ENCODE assay signal across 15 cellular contexts in the genomic region with DNA sequence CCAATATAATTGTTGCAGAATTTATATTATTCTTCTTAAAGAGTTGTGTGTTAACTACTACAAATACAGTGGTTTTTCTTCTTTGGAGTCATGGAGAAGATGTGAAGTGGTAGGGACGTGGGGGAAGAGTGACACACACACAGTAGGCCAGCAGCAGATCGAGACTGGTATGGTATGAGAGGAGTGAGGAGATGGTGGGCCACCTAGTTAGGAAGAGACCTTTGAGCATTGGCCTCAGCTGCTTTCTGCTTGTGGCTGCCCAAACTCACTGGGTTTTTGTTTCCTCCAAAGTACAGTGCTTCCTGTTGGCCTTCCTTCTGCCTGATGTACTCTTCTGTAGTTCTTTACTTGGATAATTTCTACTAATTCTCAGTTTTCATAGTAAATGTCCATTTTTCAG. TPM values are rescaled to one million over a fixed set of nuclear protein-coding genes. Genes with fewer than 3 reads are reported as not detected.
DNase-seq lines count a peak whose midpoint lies in the region; ATAC-seq, FAIRE-seq and TF ChIP-seq lines count a peak whose summit lies in the region.
"Had no signal": no experiment of that assay in that cellular context is flagged by ENCODE, and none has a peak within 500 bp of the region (broad histone marks: within the 10 kb centered on the region; RNA-seq: fewer than 3 reads in every experiment).

No MANE protein-coding gene starts in this region.

- peak overlapping the region; percentile 44 for H3K18ac ChIP-seq in neuronal stem cell (ENCODE audit: low read length)

- BruUV-seq in K562 (replicated peaks; lab: Mats Ljungman, UMichigan): no TSS peak

- no peak overlapping the region for H2AFZ ChIP-seq in K562 (ENCODE audit: low read depth, low read length)
- H2AFZ ChIP-seq in neuronal stem cell (ENCODE audit: low read length): no peak overlapping the region
- H2AFZ ChIP-seq: parathyroid adenoma had no signal

- H2AK5ac ChIP-seq in neuronal stem cell (ENCODE audit: low read depth, low read length): no peak overlapping the region

- peak overlapping the region; percentile 81 for H3K27ac Mint-ChIP-seq in HFFc6
- H3K27ac Mint-ChIP-seq in activated CD4-positive, alpha-beta memory T cell treated with anti-CD3 and anti-CD28 coated beads, Interleukin-2, amount 10 ng/mL, durations not matched to agents 7 days and 5 days: no peak overlapping the region
- H3K27ac Mint-ChIP-seq: activated naive CD4-positive, alpha-beta T cell treated with anti-CD3 and anti-CD28 coated beads, Interleukin-2, amount 50 U/mL, for 24 hours had no signal

- no peak for DNase-seq in HFFc6
- no peak for DNase-seq in K562 (ENCODE audit: extremely low read depth in 1 of 4, low spot score in 3 of 4)
- DNase-seq in neuronal stem cell (ENCODE audit: low spot score): no peak
- no peak for DNase-seq in RWPE1 (ENCODE audit: low spot score)
- DNase-seq in stimulated activated CD4-positive, alpha-beta T cell treated with anti-CD3 and anti-CD28 coated beads, Interleukin-2, amount 100 ng/mL, for 24 hours: no peak
- DNase-seq in NCI-H82 (lab: John Stamatoyannopoulos, UW): no peak
- no peak for DNase-seq in activated CD4-positive, alpha-beta memory T cell treated with anti-CD3 and anti-CD28 coated beads, Interleukin-2, amount 10 ng/mL, durations not matched to agents 7 days and 5 days
- DNase-seq: BE2C; NCI-H146; NCI-H526; RPMI8226; stimulated activated CD4-positive, alpha-beta T cell treated with anti-CD3 and anti-CD28 coated beads, Interleukin-1b, Interleukin-23, amount 100 ng/mL, for 48 hours had no signal

- H3K27me3 ChIP-seq in BLaER1 (no peaks in the 10 kb centered on the region), K562 (ENCODE audit: control insufficient read depth in 2 of 2, insufficient read depth in 2 of 2, low read length in 2 of 2) (no peaks in the 10 kb centered on the region), neuronal stem cell (ENCODE audit: control insufficient read depth in 3 of 3, insufficient read depth in 3 of 3, low read depth in 1 of 3, low read length in 3 of 3) (no peaks in the 10 kb centered on the region)
- H3K27me3 ChIP-seq: BE2C had no signal

- H3K4me3 ChIP-seq in BLaER1: peak overlapping the region; percentile 58; the same call in 1 of the 2 replicates
- no peak overlapping the region for H3K4me3 ChIP-seq in K562
- no peak overlapping the region for H3K4me3 ChIP-seq in neuronal stem cell (ENCODE audit: low read length in 2 of 2)

- peak overlapping the region; percentile 96 for H3K4me2 ChIP-seq in BLaER1
- peak overlapping the region; percentile 55 for H3K4me2 ChIP-seq in K562 (ENCODE audit: insufficient read depth, low read length)
- H3K4me2 ChIP-seq in neuronal stem cell (ENCODE audit: insufficient read depth, low read length, poor library complexity, severe bottlenecking): no peak overlapping the region

- TF ChIP-seq CTCF in HFFc6 (IDR thresholded peaks at IDR 0.05) (no peak), K562 (IDR thresholded peaks at IDR 0.05 in 2 of 3, conservative IDR thresholded peaks at IDR 0.05 in 1 of 3; ENCODE audit: insufficient read depth in 2 of 3, low read depth in 1 of 3, low read length in 3 of 3) (no peak), RWPE1 (conservative IDR thresholded peaks at IDR 0.05; ENCODE audit: low read depth) (no peak)

- ATAC-seq in K562: peak; percentile 54

- H2BK12ac ChIP-seq in neuronal stem cell (ENCODE audit: low read length): no peak overlapping the region

- no peak overlapping the region for H2BK120ac ChIP-seq in neuronal stem cell (ENCODE audit: low read depth, low read length)

- peaks cover 73% of the 10 kb centered on the region for H3K4me1 Mint-ChIP-seq in HFFc6 (ENCODE audit: low read depth)
- H3K4me1 Mint-ChIP-seq in activated CD4-positive, alpha-beta memory T cell treated with anti-CD3 and anti-CD28 coated beads, Interleukin-2, amount 10 ng/mL, durations not matched to agents 7 days and 5 days: peaks cover 38% of the 10 kb centered on the region

- H2BK15ac ChIP-seq in neuronal stem cell (ENCODE audit: low read length): no peak overlapping the region

- H3K9me1 ChIP-seq in K562 (ENCODE audit: control insufficient read depth, insufficient read depth, low read length): no peaks in the 10 kb centered on the region

- H4K20me1 ChIP-seq in BLaER1: no peaks in the 10 kb centered on the region
- no peaks in the 10 kb centered on the region for H4K20me1 ChIP-seq in K562 (replicated peaks; ENCODE audit: control insufficient read depth, insufficient read depth, low read length)

- H4K91ac ChIP-seq in neuronal stem cell (ENCODE audit: low read depth, low read length, poor library complexity): no peak overlapping the region

- H3K9me3 ChIP-seq in BLaER1 (no peaks in the 10 kb centered on the region), K562 (replicated peaks; ENCODE audit: control insufficient read depth, insufficient read depth, low read depth, low read length) (no peaks in the 10 kb centered on the region), neuronal stem cell (replicated peaks in 1 of 2; ENCODE audit: control insufficient read depth in 2 of 2, insufficient read depth in 1 of 2, low read depth in 1 of 2, low read length in 2 of 2) (peaks cover 0 to 4% of the 10 kb centered on the region in 2 donors)
- H3K9me3 ChIP-seq: BE2C had no signal

- peak overlapping the region; percentile 64 for H3K9ac ChIP-seq in BLaER1
- peak overlapping the region; percentile 15 to 61; a peak in 2 of 4 replicates for H3K9ac ChIP-seq in K562 (ENCODE audit: insufficient read depth in 1 of 2, low read depth in 2 of 2, low read length in 2 of 2)
- H3K9ac ChIP-seq in neuronal stem cell (ENCODE audit: low read depth, low read length, poor library complexity): no peak overlapping the region
- H3K9ac ChIP-seq: parathyroid adenoma had no signal

- TF ChIP-seq POLR2A in K562 (conservative IDR thresholded peaks at IDR 0.05): no peak

- in situ Hi-C loops in K562 (cut with MboI): no loop called here

- H3K36me3 ChIP-seq in BLaER1 (peaks cover 29% of the 10 kb centered on the region; the same call in 1 of the 2 replicates), K562 (ENCODE audit: control insufficient read depth, insufficient read depth, low read length) (peaks cover 53% of the 10 kb centered on the region; the same call in 2 of the 3 replicates), neuronal stem cell (replicated peaks in 1 of 2; ENCODE audit: control insufficient read depth in 2 of 2, insufficient read depth in 2 of 2, low read length in 2 of 2) (peaks cover 0 to 58% of the 10 kb centered on the region in 2 donors)
- H3K36me3 ChIP-seq: BE2C had no signal

- FAIRE-seq in K562 (lab: Jason Lieb, UNC): no peak

- no peak overlapping the region for H2BK5ac ChIP-seq in neuronal stem cell (ENCODE audit: low read length)

- intact Hi-C loops in K562 (cut with micrococcal nuclease): no loop called here

- peak overlapping the region; percentile 69; the same call in 1 of the 2 replicates for H3K4me3 Mint-ChIP-seq in HFFc6
- no peak overlapping the region for H3K4me3 Mint-ChIP-seq in activated CD4-positive, alpha-beta memory T cell treated with anti-CD3 and anti-CD28 coated beads, Interleukin-2, amount 10 ng/mL, durations not matched to agents 7 days and 5 days
- H3K4me3 Mint-ChIP-seq: activated naive CD4-positive, alpha-beta T cell treated with anti-CD3 and anti-CD28 coated beads, Interleukin-2, amount 50 U/mL, for 24 hours had no signal

- peaks cover 5% of the 10 kb centered on the region for H3K79me1 ChIP-seq in neuronal stem cell (ENCODE audit: low read depth, low read length)

- no peak overlapping the region for H3K23ac ChIP-seq in neuronal stem cell (ENCODE audit: low read depth, low read length, poor library complexity)

- H3K27ac ChIP-seq in BLaER1: peak overlapping the region; percentile 75
- H3K27ac ChIP-seq in K562 (ENCODE audit: extremely low read depth, low read depth, low read length): peak overlapping the region; percentile 53; the same call in 2 of the 3 replicates
- H3K27ac ChIP-seq in neuronal stem cell (replicated peaks; ENCODE audit: low read length): no peak overlapping the region
- H3K27ac ChIP-seq in RWPE1: no peak overlapping the region
- H3K27ac ChIP-seq: parathyroid adenoma had no signal

- H3K9me3 Mint-ChIP-seq in HFFc6: no peaks in the 10 kb centered on the region
- H3K9me3 Mint-ChIP-seq in activated CD4-positive, alpha-beta memory T cell treated with anti-CD3 and anti-CD28 coated beads, Interleukin-2, amount 10 ng/mL, durations not matched to agents 7 days and 5 days: no peaks in the 10 kb centered on the region
- H3K9me3 Mint-ChIP-seq: activated naive CD4-positive, alpha-beta T cell treated with anti-CD3 and anti-CD28 coated beads, Interleukin-2, amount 50 U/mL, for 24 hours had no signal

- H3K4me1 ChIP-seq in BLaER1: peaks cover 93% of the 10 kb centered on the region
- H3K4me1 ChIP-seq in K562 (replicated peaks in 1 of 2; ENCODE audit: control insufficient read depth in 2 of 2, insufficient read depth in 2 of 2, low read length in 2 of 2): peaks cover 25 to 50% of the 10 kb centered on the region in 2 experiments
- H3K4me1 ChIP-seq in neuronal stem cell (ENCODE audit: control insufficient read depth in 2 of 2, insufficient read depth in 1 of 2, low read depth in 1 of 2, low read length in 2 of 2): peaks cover 7 to 25% of the 10 kb centered on the region in 2 donors

- no peak for TF ChIP-seq EP300 in K562 (IDR thresholded peaks at IDR 0.05; ENCODE audit: low read length)

- H4K8ac ChIP-seq in neuronal stem cell (ENCODE audit: low read depth, low read length): no peak overlapping the region

- no peak overlapping the region for H3K14ac ChIP-seq in neuronal stem cell (ENCODE audit: low read length)

- peaks cover 2% of the 10 kb centered on the region; the same call in 1 of the 2 replicates for H3K27me3 Mint-ChIP-seq in HFFc6 (ENCODE audit: insufficient read depth)
- H3K27me3 Mint-ChIP-seq in activated CD4-positive, alpha-beta memory T cell treated with anti-CD3 and anti-CD28 coated beads, Interleukin-2, amount 10 ng/mL, durations not matched to agents 7 days and 5 days: no peaks in the 10 kb centered on the region
- H3K27me3 Mint-ChIP-seq: activated naive CD4-positive, alpha-beta T cell treated with anti-CD3 and anti-CD28 coated beads, Interleukin-2, amount 50 U/mL, for 24 hours had no signal

- no peak overlapping the region for H3K4ac ChIP-seq in neuronal stem cell (ENCODE audit: low read length)

- peaks cover 32% of the 10 kb centered on the region for H3K36me3 Mint-ChIP-seq in HFFc6 (ENCODE audit: low read depth)
- peaks cover 25% of the 10 kb centered on the region for H3K36me3 Mint-ChIP-seq in activated CD4-positive, alpha-beta memory T cell treated with anti-CD3 and anti-CD28 coated beads, Interleukin-2, amount 10 ng/mL, durations not matched to agents 7 days and 5 days (ENCODE audit: low read depth)

- 58% methylated on average over 2 of the region's 2 CpGs for WGBS in K562 (ENCODE audit: insufficient coverage, low coverage, missing lambda C conversion rate)
- no CpG with 5 or more reads among the region's 2 CpGs for WGBS in neuronal stem cell (ENCODE audit: extremely low coverage in 2 of 2, insufficient read length in 2 of 2, insufficient replicate concordance in 1 of 2), 2 donors

- CTCF ChIA-PET in K562 (lab: Yijun Ruan, JAX; ENCODE audit: low intra/inter-chr PET ratio) (no interaction called here), RWPE1 (lab: Yijun Ruan, JAX) (no interaction called here)
- CTCF ChIA-PET in activated CD4-positive, alpha-beta memory T cell treated with anti-CD3 and anti-CD28 coated beads, Interleukin-2, amount 10 ng/mL, durations not matched to agents 7 days and 5 days (lab: Charles Lee): interaction anchor here (1.4 kb wide), 2 partner anchors 55 to 126 kb away, joined by 3 to 5 read pairs; no protein-coding TSS in a partner anchor

- POLR2A ChIA-PET in K562 (lab: Yijun Ruan, JAX): interaction anchor here (0.6 to 7.9 kb wide), 12 partner anchors 8 to 142 kb away, joined by 3 to 109 read pairs (median 3); partner anchors contain the start of gene VCL
- POLR2A ChIA-PET in RWPE1 (lab: Yijun Ruan, JAX; ENCODE audit: low non-redundant PET): no interaction called here
- POLR2A ChIA-PET in activated CD4-positive, alpha-beta memory T cell treated with anti-CD3 and anti-CD28 coated beads, Interleukin-2, amount 10 ng/mL, durations not matched to agents 7 days and 5 days (lab: Charles Lee): no interaction called here

- peaks cover 95% of the 10 kb centered on the region for H3K79me2 ChIP-seq in K562 (ENCODE audit: control insufficient read depth, insufficient read depth, low read length)

- no peak for TF ChIP-seq RAD21 in K562 (CRISPR knock-in tag; conservative IDR thresholded peaks at IDR 0.05 in 1 of 2, IDR thresholded peaks at IDR 0.05 in 1 of 2)

RNA-seq across cellular contexts. Expression of gene VCL, which starts 14.6 kb away (rescaled TPM):
- 100 to 1,000 TPM; 366 to 443 (median 406) TPM for total RNA-seq in HFFc6 (2021; fragmentation: NEBNext Ultra II Directional; extraction: Animal tissue kit (Norgen Biotek cat#: 25700))
- 187 and 268 TPM in 2 replicates for total RNA-seq in K562 (2011; cell fraction: chromatin; rRNA removed; ENCODE audit: low replicate concordance)
- 123 and 137 TPM in 2 replicates for total RNA-seq in K562 (2011; cell fraction: nucleolus; rRNA removed)
- total RNA-seq in K562 (2011; cell fraction: nucleoplasm; rRNA removed): 175 and 236 TPM in 2 replicates
- 72.0 and 77.3 TPM in 2 replicates for total RNA-seq in K562 (2014; rRNA removed)
- total RNA-seq in K562 (2014; rRNA removed; fragmentation: Illumina TruSeq; extraction: Trizol): 76.4 and 81.4 TPM in 2 replicates
- total RNA-seq in K562 (2015; rRNA removed; fragmentation: Illumina TruSeq; extraction: Trizol): 84.3 and 87.0 TPM in 2 replicates
- total RNA-seq in K562 (2021): 180 and 186 TPM in 2 replicates
- polyA plus RNA-seq in K562 (2011; rRNA removed): 138 and 154 TPM in 2 replicates
- polyA plus RNA-seq in K562 (2011; cell fraction: cytosol; rRNA removed): 76.8 and 89.4 TPM in 2 replicates
- polyA plus RNA-seq in K562 (2011; cell fraction: nucleus; rRNA removed): 176 and 196 TPM in 2 replicates
- 110 TPM in 2 replicates for polyA plus RNA-seq in K562 (2012)
- polyA plus RNA-seq in K562 (2014; fragmentation: Illumina TruSeq; extraction: Trizol): 111 and 117 TPM in 2 replicates
- 10 to 100 TPM; 29.8 to 53.6 TPM for polyA plus RNA-seq in K562 (2014; fragmentation: Nextera tagmentation; extraction: Ambion mirVana)
- polyA plus RNA-seq in K562 (2014; rRNA removed): 65.6 and 72.8 TPM in 2 replicates
- polyA minus RNA-seq in K562 (2011; rRNA and poly(A)+ RNA removed): 163 and 186 TPM in 2 replicates
- 91.8 and 115 TPM in 2 replicates for polyA minus RNA-seq in K562 (2011; cell fraction: cytosol; rRNA and poly(A)+ RNA removed)
- 133 and 174 TPM in 2 replicates for polyA minus RNA-seq in K562 (2011; cell fraction: nucleus; rRNA and poly(A)+ RNA removed)
- polyA plus RNA-seq in neuronal stem cell (2013, experiment 1 of 2): 72.7 TPM
- polyA plus RNA-seq in neuronal stem cell (2013, experiment 2 of 2): 73.3 TPM
- 10 to 100 TPM; 70.1 to 71.8 TPM for total RNA-seq in activated CD4-positive, alpha-beta memory T cell treated with anti-CD3 and anti-CD28 coated beads, Interleukin-2, amount 10 ng/mL, durations not matched to agents 7 days and 5 days

Comparison
In these comparisons a context has a peak if more than half of its experiments do, and no peak if none do; other contexts are left out.
1. H3K27ac ChIP-seq: peak in BLaER1 (single experiment) and K562 (single experiment); none in neuronal stem cell (single experiment) and RWPE1 (single experiment).